In genomic region chr17:59803377-59803757, GRCh38 we compare ENCODE assay signal across 17 cellular contexts.
DNase-seq lines count a peak whose midpoint lies in the region; ATAC-seq and TF ChIP-seq lines count a peak whose summit lies in the region.
"Had no signal": no experiment of that assay in that cellular context is flagged by ENCODE, and none has a peak within 500 bp of the region (broad histone marks: within the 10 kb centered on the region; RNA-seq: fewer than 3 reads in every experiment).

No MANE protein-coding gene starts in this region.

- H3K27me3 Mint-ChIP-seq in mesothelial cell of epicardium (ENCODE audit: low read depth): no peaks in the 10 kb centered on the region
- H3K27me3 Mint-ChIP-seq: activated CD4-positive, alpha-beta T cell treated with anti-CD3 and anti-CD28 coated beads, Interleukin-2, amount 10 ng/mL, durations not matched to agents 7 days and 5 days; activated T-helper 17 cell treated with anti-CD3 and anti-CD28 coated beads, Interleukin-2, amount 50 U/mL, for 72 hours; CD4-positive, CD25-positive, alpha-beta regulatory T cell had no signal

- H3K9ac ChIP-seq in adipocyte (ENCODE audit: low read length): peak overlapping the region; percentile 11

- H3K36me3 Mint-ChIP-seq in mesothelial cell of epicardium: no peaks in the 10 kb centered on the region

- peak overlapping the region; percentile 91 for H3K27ac Mint-ChIP-seq in mesothelial cell of epicardium
- H3K27ac Mint-ChIP-seq: activated CD4-positive, alpha-beta T cell treated with anti-CD3 and anti-CD28 coated beads, Interleukin-2, amount 10 ng/mL, durations not matched to agents 7 days and 5 days; activated T-helper 17 cell treated with anti-CD3 and anti-CD28 coated beads, Interleukin-2, amount 50 U/mL, for 72 hours had no signal

- CTCF ChIA-PET in HEK293 (lab: Yijun Ruan, JAX): interaction anchor here (1.0 kb wide), 1 partner anchor 25 kb away, joined by 4 read pairs; no protein-coding TSS in a partner anchor

- TF ChIP-seq CTCF in AG10803 (conservative IDR thresholded peaks at IDR 0.05; ENCODE audit: low read length) (no peak), HEK293 (tag by site-specific recombination; IDR thresholded peaks at IDR 0.05) (no peak), mesothelial cell of epicardium (IDR thresholded peaks at IDR 0.05; ENCODE audit: unreplicated experiment) (no peak)

- no peaks in the 10 kb centered on the region for H3K9me3 Mint-ChIP-seq in mesothelial cell of epicardium
- H3K9me3 Mint-ChIP-seq: activated CD4-positive, alpha-beta T cell treated with anti-CD3 and anti-CD28 coated beads, Interleukin-2, amount 10 ng/mL, durations not matched to agents 7 days and 5 days; activated T-helper 17 cell treated with anti-CD3 and anti-CD28 coated beads, Interleukin-2, amount 50 U/mL, for 72 hours; CD4-positive, CD25-positive, alpha-beta regulatory T cell had no signal

- no peak for ATAC-seq in HG03097 (IDR thresholded peaks at IDR 0.05; ENCODE audit: low FRiP score, unreplicated experiment)
- no peak for ATAC-seq in HG03460 (IDR thresholded peaks at IDR 0.05; ENCODE audit: unreplicated experiment)
- ATAC-seq in GM19455 (IDR thresholded peaks at IDR 0.05; ENCODE audit: unreplicated experiment): no peak
- no peak for ATAC-seq in GM21515 (IDR thresholded peaks at IDR 0.05; ENCODE audit: unreplicated experiment)
- ATAC-seq: activated T-helper 17 cell treated with anti-CD3 and anti-CD28 coated beads, Interleukin-2, amount 50 U/mL, for 72 hours; gastrocnemius medialis had no signal

- peak overlapping the region; percentile 46; the same call in 1 of the 2 replicates for H3K27ac ChIP-seq in HEK293 (ENCODE audit: extremely low read depth, low read depth, low read length)
- H3K27ac ChIP-seq: gastrocnemius medialis had no signal

- H3K36me3 ChIP-seq in HEK293 (ENCODE audit: control insufficient read depth in 2 of 2, insufficient read depth in 1 of 2, low read length in 2 of 2) (no peaks in the 10 kb centered on the region), adipocyte (ENCODE audit: control insufficient read depth, insufficient read depth, low read length, severe bottlenecking) (no peaks in the 10 kb centered on the region)
- H3K36me3 ChIP-seq: gastrocnemius medialis had no signal

- H3K27me3 ChIP-seq in adipocyte (replicated peaks; ENCODE audit: control insufficient read depth, insufficient read depth, low read length): no peaks in the 10 kb centered on the region
- H3K27me3 ChIP-seq: gastrocnemius medialis had no signal

- H3K4me1 ChIP-seq in HEK293 (ENCODE audit: control insufficient read depth, insufficient read depth, low read length) (peaks cover 20% of the 10 kb centered on the region), adipocyte (ENCODE audit: control insufficient read depth, insufficient read depth, low read length) (peaks cover 25% of the 10 kb centered on the region)
- H3K4me1 ChIP-seq: gastrocnemius medialis had no signal

- H3K9me3 ChIP-seq in HEK293 (ENCODE audit: control insufficient read depth, insufficient read depth, low read depth, low read length) (no peaks in the 10 kb centered on the region), adipocyte (ENCODE audit: control insufficient read depth, low read length) (no peaks in the 10 kb centered on the region)
- H3K9me3 ChIP-seq: gastrocnemius medialis had no signal

- DNase-seq in AG10803 (ENCODE audit: low read depth) (peak; percentile 31), adipocyte (ENCODE audit: low read depth) (peak; percentile 47), mesothelial cell of epicardium (ENCODE audit: low spot score in 2 of 2, unreplicated experiment in 2 of 2) (no peak)
- DNase-seq: activated CD4-positive, alpha-beta T cell treated with anti-CD3 and anti-CD28 coated beads, Interleukin-2, amount 10 ng/mL, durations not matched to agents 7 days and 5 days; CD4-positive, CD25-positive, alpha-beta regulatory T cell; effector memory CD4-positive, alpha-beta T cell; gastrocnemius medialis; NCI-H226; stimulated activated CD4-positive, alpha-beta T cell treated with anti-CD3 and anti-CD28 coated beads, Interleukin-2, amount 100 ng/mL, for 24 hours; stimulated activated CD8-positive, alpha-beta memory T cell treated with anti-CD3 and anti-CD28 coated beads, Interleukin-4, amount 100 ng/mL, for 48 hours; T1000 had no signal

- POLR2A ChIA-PET in HEK293 (lab: Yijun Ruan, JAX): no interaction called here

- no peak overlapping the region for H3K4me3 ChIP-seq in AG10803 (ENCODE audit: low read length)
- H3K4me3 ChIP-seq in HEK293 (ENCODE audit: low read depth, low read length): no peak overlapping the region
- peak overlapping the region; percentile 2 for H3K4me3 ChIP-seq in adipocyte (ENCODE audit: low read length)
- H3K4me3 ChIP-seq: gastrocnemius medialis had no signal

- H3K4me1 Mint-ChIP-seq in mesothelial cell of epicardium: peaks cover 19% of the 10 kb centered on the region
- H3K4me1 Mint-ChIP-seq: activated T-helper 17 cell treated with anti-CD3 and anti-CD28 coated beads, Interleukin-2, amount 50 U/mL, for 72 hours had no signal

- no peak overlapping the region for H3K4me3 Mint-ChIP-seq in mesothelial cell of epicardium
- H3K4me3 Mint-ChIP-seq: activated CD4-positive, alpha-beta T cell treated with anti-CD3 and anti-CD28 coated beads, Interleukin-2, amount 10 ng/mL, durations not matched to agents 7 days and 5 days; activated T-helper 17 cell treated with anti-CD3 and anti-CD28 coated beads, Interleukin-2, amount 50 U/mL, for 72 hours had no signal

TF ChIP-seq in HEK293, 187 proteins besides CTCF, POLR2A, EP300 and RAD21:
- TF ChIP-seq PRDM4 (tag by site-specific recombination; IDR thresholded peaks at IDR 0.05) (peak; percentile 14; the same call in 1 of the 2 replicates), ZNF843 (tag by site-specific recombination; IDR thresholded peaks at IDR 0.05) (no peak), PRDM1 (tag by site-specific recombination; IDR thresholded peaks at IDR 0.05) (peak; percentile 87), SP7 (tag by site-specific recombination; IDR thresholded peaks at IDR 0.05) (0 out of 2 replicates have a peak, but pooled peaks have one; percentile 11), ZBTB6 (tag by site-specific recombination; IDR thresholded peaks at IDR 0.05) (no peak), ZNF366 (tag by site-specific recombination; conservative IDR thresholded peaks at IDR 0.05) (peak; percentile 39; the same call in 1 of the 2 replicates), ZNF501 (tag by site-specific recombination; IDR thresholded peaks at IDR 0.05) (no peak), ZNF777 (tag by site-specific recombination; IDR thresholded peaks at IDR 0.05; ENCODE audit: borderline replicate concordance) (no peak), OSR2 (tag by site-specific recombination; IDR thresholded peaks at IDR 0.05) (no peak; the same call in 1 of the 2 replicates), ZNF335 (tag by site-specific recombination; conservative IDR thresholded peaks at IDR 0.05) (peak; percentile 3; the same call in 1 of the 2 replicates), PRDM6 (tag by site-specific recombination; IDR thresholded peaks at IDR 0.05) (peak; percentile 99)

Comparison
In these comparisons a context has a peak if more than half of its experiments do, and no peak if none do; other contexts are left out.
1. DNase-seq: peak in AG10803 (single experiment) and adipocyte (single experiment); none in mesothelial cell of epicardium (0 of 2).